8 cellular contexts compared by ENCODE assay signal in genomic region chr4:121950680-121951569, GRCh38. TPM values are rescaled to one million over a fixed set of nuclear protein-coding genes. Genes with fewer than 3 reads are reported as not detected.
DNase-seq lines count a peak whose midpoint lies in the region; ATAC-seq, FAIRE-seq and TF ChIP-seq lines count a peak whose summit lies in the region.

No MANE protein-coding gene starts in this region.

- H2AK5ac ChIP-seq in neuronal stem cell (ENCODE audit: low read depth, low read length): peak overlapping the region; percentile 81

- H3K4me1 ChIP-seq in HUES64 (ENCODE audit: insufficient read depth, low read length) (peaks cover 5% of the 10 kb centered on the region; the same call in 1 of the 2 replicates), neuronal stem cell (ENCODE audit: control insufficient read depth in 2 of 2, insufficient read depth in 1 of 2, low read depth in 1 of 2, low read length in 2 of 2) (peaks cover 0 to 5% of the 10 kb centered on the region in 2 donors)

- under 1% methylated on average over 83 of the region's 83 CpGs for WGBS in HUES64
- WGBS in neuronal stem cell (ENCODE audit: extremely low coverage in 2 of 2, insufficient read length in 2 of 2, insufficient replicate concordance in 1 of 2), 2 donors: no CpG with 5 or more reads among the region's 83 CpGs

- no peak overlapping the region for H2BK12ac ChIP-seq in neuronal stem cell (ENCODE audit: low read length)

- peak overlapping the region; percentile 99 for H2AFZ ChIP-seq in neuronal stem cell (ENCODE audit: low read length)

- no peak overlapping the region for H4K91ac ChIP-seq in neuronal stem cell (ENCODE audit: low read depth, low read length, poor library complexity)

- H3K27me3 ChIP-seq in HUES64 (ENCODE audit: insufficient read depth, low read length) (peaks cover 89% of the 10 kb centered on the region), neuronal stem cell (ENCODE audit: control insufficient read depth in 3 of 3, insufficient read depth in 3 of 3, low read depth in 1 of 3, low read length in 3 of 3) (peaks cover 15 to 62% (median 47%) of the 10 kb centered on the region in 3 experiments)

- H4K8ac ChIP-seq in neuronal stem cell (ENCODE audit: low read depth, low read length): no peak overlapping the region

- peak overlapping the region; percentile 77 for H3K23ac ChIP-seq in neuronal stem cell (ENCODE audit: low read depth, low read length, poor library complexity)

- no peak overlapping the region for H3K14ac ChIP-seq in neuronal stem cell (ENCODE audit: low read length)

- H2BK120ac ChIP-seq in neuronal stem cell (ENCODE audit: low read depth, low read length): no peak overlapping the region

- no peak overlapping the region for H2BK5ac ChIP-seq in neuronal stem cell (ENCODE audit: low read length)

- H2BK15ac ChIP-seq in neuronal stem cell (ENCODE audit: low read length): no peak overlapping the region

- no peak overlapping the region for H3K27ac ChIP-seq in HUES64 (ENCODE audit: low read depth, low read length)
- H3K27ac ChIP-seq in neuronal stem cell (replicated peaks; ENCODE audit: low read length): no peak overlapping the region

- no peaks in the 10 kb centered on the region for H3K79me1 ChIP-seq in neuronal stem cell (ENCODE audit: low read depth, low read length)

- H3K9me3 ChIP-seq in HUES64 (ENCODE audit: insufficient read depth, low read depth, low read length): no peaks in the 10 kb centered on the region
- H3K9me3 ChIP-seq in neuronal stem cell (replicated peaks in 1 of 2; ENCODE audit: control insufficient read depth in 2 of 2, insufficient read depth in 1 of 2, low read depth in 1 of 2, low read length in 2 of 2): peaks cover 0 to 3% of the 10 kb centered on the region in 2 donors

- H3K4me2 ChIP-seq in neuronal stem cell (ENCODE audit: insufficient read depth, low read length, poor library complexity, severe bottlenecking): peak overlapping the region; percentile 98

- no peak for FAIRE-seq in D721Med (lab: Jason Lieb, UNC)

- TF ChIP-seq CTCF in D721Med (IDR thresholded peaks at IDR 0.05; ENCODE audit: insufficient read depth, missing control alignments): no peak
- TF ChIP-seq CTCF in fibroblast of pulmonary artery (IDR thresholded peaks at IDR 0.05; ENCODE audit: low read length, missing control alignments): no peak

- ATAC-seq in GM21528 (IDR thresholded peaks at IDR 0.05; ENCODE audit: low FRiP score, unreplicated experiment): peak; percentile 39

- no peak overlapping the region for H3K9ac ChIP-seq in HUES64 (ENCODE audit: low read depth, low read length)
- H3K9ac ChIP-seq in neuronal stem cell (ENCODE audit: low read depth, low read length, poor library complexity): peak overlapping the region; percentile 82

- H3K4me3 ChIP-seq in HUES64 (ENCODE audit: low read length): peak overlapping the region; percentile 62
- H3K4me3 ChIP-seq in fibroblast of pulmonary artery (replicated peaks; ENCODE audit: low read depth, low read length): peak overlapping the region; percentile 45
- H3K4me3 ChIP-seq in neuronal stem cell (ENCODE audit: low read length in 2 of 2): peak overlapping the region; percentile 57 to 84

- H3K36me3 ChIP-seq in HUES64 (ENCODE audit: insufficient read depth, low read length) (no peaks in the 10 kb centered on the region), neuronal stem cell (replicated peaks in 1 of 2; ENCODE audit: control insufficient read depth in 2 of 2, insufficient read depth in 2 of 2, low read length in 2 of 2) (no peaks in the 10 kb centered on the region)

- DNase-seq in D721Med (ENCODE audit: insufficient read length, low spot score) (peak; percentile 17), fibroblast of pulmonary artery (ENCODE audit: low read depth) (no peak), neuronal stem cell (ENCODE audit: low spot score) (peak; percentile 8), kidney glomerular epithelial cell (lab: John Stamatoyannopoulos, UW) (no peak), NCI-H2196 (lab: John Stamatoyannopoulos, UW; ENCODE audit: unreplicated experiment) (no peak)
- DNase-seq in activated CD8-positive, alpha-beta memory T cell treated with anti-CD3 and anti-CD28 coated beads, Interleukin-2, amount 50 U/mL, for 4 hours: peak; percentile 20

- no peak overlapping the region for H3K4ac ChIP-seq in neuronal stem cell (ENCODE audit: low read length)

- peak overlapping the region; percentile 83 for H3K18ac ChIP-seq in neuronal stem cell (ENCODE audit: low read length)

RNA-seq across cellular contexts. Expression of gene TRPC3, which starts 0.9 kb away (rescaled TPM):
- polyA plus RNA-seq in HUES64 (2013, experiment 1 of 2): 0.25 TPM
- polyA plus RNA-seq in HUES64 (2013, experiment 2 of 2): 0.19 TPM
- 0.07 TPM for polyA plus RNA-seq in neuronal stem cell (2013, experiment 1 of 2)
- 0.01 TPM for polyA plus RNA-seq in neuronal stem cell (2013, experiment 2 of 2)

Comparison
In these comparisons a context has a peak if more than half of its experiments do, and no peak if none do; other contexts are left out.
1. DNase-seq: peak in D721Med (single experiment), activated CD8-positive, alpha-beta memory T cell treated with anti-CD3 and anti-CD28 coated beads, Interleukin-2, amount 50 U/mL, for 4 hours (single experiment) and neuronal stem cell (single experiment); none in fibroblast of pulmonary artery (single experiment), kidney glomerular epithelial cell (single experiment) and NCI-H2196 (single experiment).
2. Peak in every context shown above with its lines, with median percentiles within 50 percentile points of each other: H3K4me3 ChIP-seq.